10 cellular contexts compared by ENCODE assay signal in the genomic region with DNA sequence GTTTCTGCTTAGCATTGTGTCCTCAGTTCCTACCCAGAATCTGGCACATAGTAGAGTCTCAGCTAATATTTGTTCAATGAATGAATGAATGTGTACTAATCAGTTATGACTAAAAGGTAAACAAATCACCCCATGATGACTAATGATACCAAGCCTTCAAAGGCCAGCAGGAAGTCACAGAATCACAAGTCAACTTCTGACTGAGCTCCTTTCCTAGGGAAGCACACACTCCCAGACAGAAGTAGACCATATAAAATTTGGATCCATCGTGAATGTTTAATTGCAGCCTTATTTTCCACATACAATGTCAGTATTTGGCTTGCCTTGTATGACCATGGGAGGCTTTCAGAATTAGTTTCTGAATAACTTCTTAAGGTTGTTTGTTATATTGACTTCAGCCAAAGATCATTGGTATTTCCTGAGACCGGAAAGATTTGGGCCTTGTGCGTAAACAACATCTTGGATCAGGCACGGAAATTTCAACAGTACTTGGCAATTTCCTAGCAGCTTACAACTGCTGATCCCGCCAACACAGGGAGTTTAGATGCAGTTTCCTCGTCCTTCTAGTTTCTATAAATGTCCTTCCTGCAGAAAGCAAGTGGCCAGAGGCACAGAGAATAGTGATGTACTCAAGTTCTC.
DNase-seq lines count a peak whose midpoint lies in the region; ATAC-seq, FAIRE-seq and TF ChIP-seq lines count a peak whose summit lies in the region.
"Had no signal": no experiment of that assay in that cellular context is flagged by ENCODE, and none has a peak within 500 bp of the region (broad histone marks: within the 10 kb centered on the region; RNA-seq: fewer than 3 reads in every experiment).

No MANE protein-coding gene starts in this region.

- H3K4me1 ChIP-seq in GM12878 (ENCODE audit: control insufficient read depth, insufficient read depth, low read length), result peaks cover 5% of the 10 kb centered on the region
- H3K4me1 ChIP-seq in right cardiac atrium (ENCODE audit: control insufficient read depth, insufficient read depth, low read length), result peaks cover 5% of the 10 kb centered on the region
- peaks cover 15% of the 10 kb centered on the region for H3K4me1 ChIP-seq in skeletal muscle satellite cell (ENCODE audit: control insufficient read depth, insufficient read depth, low read length)

- H3K36me3 ChIP-seq in GM12878 (ENCODE audit: control insufficient read depth in 2 of 2, insufficient read depth in 2 of 2, low read length in 1 of 2), result no peaks in the 10 kb centered on the region
- H3K36me3 ChIP-seq in skeletal muscle satellite cell (ENCODE audit: insufficient read depth, low read length), result no peaks in the 10 kb centered on the region

- no peak for FAIRE-seq in GM12878 (lab: Jason Lieb, UNC)

- in situ Hi-C loops in GM12878 (cut with MboI), result no loop called here

- H3K79me2 ChIP-seq in GM12878 (ENCODE audit: control insufficient read depth, insufficient read depth, low read length), result no peaks in the 10 kb centered on the region

- WGBS in GM12878 (ENCODE audit: insufficient coverage, insufficient replicate concordance, low lambda C conversion rate, missing lambda C conversion rate), result 84% methylated on average over 6 of the region's 6 CpGs
- WGBS in right cardiac atrium, result 31% methylated on average over 6 of the region's 6 CpGs

- H3K27me3 ChIP-seq in GM12878 (replicated peaks in 1 of 2; ENCODE audit: control insufficient read depth in 2 of 2, insufficient read depth in 2 of 2, low read length in 1 of 2) (no peaks in the 10 kb centered on the region), right cardiac atrium (ENCODE audit: control insufficient read depth, insufficient read depth) (no peaks in the 10 kb centered on the region), skeletal muscle satellite cell (ENCODE audit: control insufficient read depth, insufficient read depth, low read length) (no peaks in the 10 kb centered on the region)

- intact Hi-C loops in GM12878 (cut with micrococcal nuclease; ENCODE audit: unreplicated experiment) (loop anchor here (5.0 to 10.0 kb wide), 2 partner anchors 56 to 187 kb away; partner anchors contain the start of gene ATP1B1), right cardiac atrium (cut with DNase I) (no loop called here)

- no peak for TF ChIP-seq POLR2A in GM12878 (IDR thresholded peaks at IDR 0.05; ENCODE audit: low read depth, low read length)

- no peak overlapping the region for H3K27ac ChIP-seq in GM12878 (ENCODE audit: control insufficient read depth, insufficient read depth)
- peak overlapping the region; percentile 71 for H3K27ac ChIP-seq in right cardiac atrium (ENCODE audit: low read length)

- no peak for ATAC-seq in GM12878
- peak; percentile 87 to 92 for ATAC-seq in right cardiac atrium
- ATAC-seq in GM19452 (IDR thresholded peaks at IDR 0.05; ENCODE audit: unreplicated experiment), result no peak
- no peak for ATAC-seq in HG02623 (IDR thresholded peaks at IDR 0.05; ENCODE audit: unreplicated experiment)
- ATAC-seq in GM21526 (IDR thresholded peaks at IDR 0.05; ENCODE audit: low FRiP score, unreplicated experiment), result no peak

- no peak overlapping the region for H2AFZ ChIP-seq in GM12878 (ENCODE audit: control insufficient read depth, low read depth, low read length)

- no peak for TF ChIP-seq CTCF in GM12878 (IDR thresholded peaks at IDR 0.05 in 2 of 3, conservative IDR thresholded peaks at IDR 0.05 in 1 of 3; ENCODE audit: control insufficient read depth in 2 of 3, extremely low read depth in 1 of 3, insufficient read depth in 1 of 3, low read depth in 3 of 3, low read length in 3 of 3)

- POLR2A ChIA-PET in GM12878 (lab: Charles Lee), result interaction anchor here (0.6 to 1.4 kb wide), 2 partner anchors 22 to 89 kb away, joined by 4 read pairs; no protein-coding TSS in a partner anchor

- H3K9ac ChIP-seq in GM12878 (ENCODE audit: control insufficient read depth, insufficient read depth, low read length) (no peak overlapping the region), skeletal muscle satellite cell (ENCODE audit: low read depth, low read length) (no peak overlapping the region)

- H3K4me2 ChIP-seq in GM12878 (ENCODE audit: control insufficient read depth, insufficient read depth) (no peak overlapping the region), skeletal muscle satellite cell (ENCODE audit: low read length) (peak overlapping the region; percentile 41)

- no TSS peak for BruUV-seq in GM12878 (replicated peaks; lab: Mats Ljungman, UMichigan)

- SMC1A ChIA-PET in GM12878 (lab: Charles Lee; ENCODE audit: uncharacterized antibody, unreplicated experiment), result interaction anchor here (0.6 to 3.8 kb wide), 11 partner anchors 12 to 192 kb away, joined by 3 to 21 read pairs (median 4); no protein-coding TSS in a partner anchor

- H4K20me1 ChIP-seq in GM12878 (ENCODE audit: control insufficient read depth, insufficient read depth), result no peaks in the 10 kb centered on the region

- DNase-seq in GM03348 (ENCODE audit: low spot score), result peak; percentile 10
- DNase-seq in GM12878 (ENCODE audit: low read depth, low spot score), result no peak
- peak in 1 of 3 donors; percentile 37 for DNase-seq in right cardiac atrium
- DNase-seq in activated gamma-delta T cell treated with Interleukin-2 at 50 U/mL for 16 hours, result no peak
- DNase-seq: COR-L47, NCI-H774 had no signal

- H3K9me3 ChIP-seq in GM12878 (replicated peaks; ENCODE audit: control insufficient read depth, insufficient read depth, low read length) (no peaks in the 10 kb centered on the region), right cardiac atrium (ENCODE audit: control insufficient read depth, low read length) (no peaks in the 10 kb centered on the region), skeletal muscle satellite cell (replicated peaks; ENCODE audit: low read length) (no peaks in the 10 kb centered on the region)

- CTCF ChIA-PET in GM12878 (lab: Yijun Ruan, JAX), result interaction anchor here (0.9 to 1.2 kb wide), 2 partner anchors 13 to 214 kb away, joined by 3 read pairs; no protein-coding TSS in a partner anchor

- RAD21 ChIA-PET in GM12878 (lab: Charles Lee; ENCODE audit: unreplicated experiment), result interaction anchor here (0.6 to 1.4 kb wide), 4 partner anchors 21 to 188 kb away, joined by 3 to 4 read pairs (median 3); no protein-coding TSS in a partner anchor

- H3K4me3 ChIP-seq in GM12878 (no peak overlapping the region), right cardiac atrium (ENCODE audit: low read length) (no peak overlapping the region), skeletal muscle satellite cell (ENCODE audit: low read length) (no peak overlapping the region)

- TF ChIP-seq EP300 in GM12878 (IDR thresholded peaks at IDR 0.05; ENCODE audit: borderline replicate concordance in 1 of 2, control insufficient read depth in 1 of 2, low read depth in 2 of 2, low read length in 2 of 2), result no peak

- TF ChIP-seq RAD21 in GM12878 (IDR thresholded peaks at IDR 0.05; ENCODE audit: insufficient read depth, low read depth, low read length), result no peak

TF ChIP-seq in GM12878, 131 proteins besides CTCF, POLR2A, EP300 and RAD21:
- TF ChIP-seq CBFB (IDR thresholded peaks at IDR 0.05; ENCODE audit: low read depth), result no peak
- peak; percentile 48; the same call in 1 of the 2 replicates for TF ChIP-seq ZNF24 (IDR thresholded peaks at IDR 0.05)

Comparison
In these comparisons a context has a peak if more than half of its experiments do, and no peak if none do; other contexts are left out.
1. ATAC-seq: peak in right cardiac atrium (2 of 2); none in GM12878 (single experiment), GM19452 (single experiment), HG02623 (single experiment) and GM21526 (single experiment).